Comparison of ENCODE assay signal across 1 cellular context in genomic region chr1:108584320-108584968, GRCh38.
TF ChIP-seq lines count a peak whose summit lies in the region.

No MANE protein-coding gene starts in this region.

TF ChIP-seq in HEK293, 187 proteins besides CTCF, POLR2A, EP300 and RAD21 (continued from another document):
- TF ChIP-seq PRDM6 (tag by site-specific recombination; IDR thresholded peaks at IDR 0.05): peak; percentile 80
